Comparison of ENCODE assay signal across 8 cellular contexts in genomic region chr14:22830329-22831010, GRCh38. TPM values are rescaled to one million over a fixed set of nuclear protein-coding genes. Genes with fewer than 3 reads are reported as not detected.
DNase-seq lines count a peak whose midpoint lies in the region; ATAC-seq and TF ChIP-seq lines count a peak whose summit lies in the region.

No MANE protein-coding gene starts in this region.

- H3K27ac ChIP-seq in ACC112 (ENCODE audit: low read depth, low read length) (peak overlapping the region; percentile 9; the same call in 1 of the 2 replicates), HUES6 (ENCODE audit: low read depth, low read length) (peak overlapping the region; percentile 18; the same call in 1 of the 2 replicates), breast epithelium (peak overlapping the region; percentile 82 to 83), mucosa of rectum (ENCODE audit: low read depth in 2 of 2, low read length in 2 of 2) (peak overlapping the region in 1 of 2 donors; percentile 77)

- peaks cover 3% of the 10 kb centered on the region; the same call in 1 of the 2 replicates for H3K36me3 ChIP-seq in ACC112 (ENCODE audit: insufficient read depth, low read length)
- peaks cover 38% of the 10 kb centered on the region for H3K36me3 ChIP-seq in HUES6 (ENCODE audit: control insufficient read depth, insufficient read depth, low read length)
- no peaks in the 10 kb centered on the region for H3K36me3 ChIP-seq in breast epithelium
- H3K36me3 ChIP-seq in mucosa of rectum (ENCODE audit: control insufficient read depth in 2 of 2, insufficient read depth in 2 of 2, low read length in 2 of 2) = peaks cover 10 to 15% of the 10 kb centered on the region in 2 donors

- H2AFZ ChIP-seq in ACC112 (ENCODE audit: low read length, unreplicated experiment) = peak overlapping the region; percentile 71

- intact Hi-C loops in breast epithelium (cut with DNase I; ENCODE audit: low total_unique reads) = no loop called here

- TF ChIP-seq POLR2A in breast epithelium (IDR thresholded peaks at IDR 0.05) = no peak

- peak overlapping the region; percentile 78 for H3K9ac ChIP-seq in HUES6 (ENCODE audit: low read length)
- peak overlapping the region; percentile 84 to 87 for H3K9ac ChIP-seq in mucosa of rectum (ENCODE audit: low read depth in 1 of 2, low read length in 2 of 2)

- H3K4me3 ChIP-seq in ACC112 (ENCODE audit: low read depth, low read length) (peak overlapping the region; percentile 97), HUES6 (ENCODE audit: low read depth, low read length) (peak overlapping the region; percentile 88), breast epithelium (peak overlapping the region; percentile 68 to 89 (median 87)), mucosa of rectum (ENCODE audit: low read length in 2 of 2) (peak overlapping the region; percentile 94 to 95)

- no peak for ATAC-seq in HG02852 (IDR thresholded peaks at IDR 0.05; ENCODE audit: unreplicated experiment)

- DNase-seq in breast epithelium (ENCODE audit: low spot score in 2 of 2) (no peak), OCI-M1 (lab: John Stamatoyannopoulos, UW) (no peak), NCI-H446 treated with DMSO at 0.1 percent for 48 hours (lab: John Stamatoyannopoulos, UW) (no peak)
- DNase-seq in activated CD4-positive, alpha-beta T cell treated with anti-CD3 and anti-CD28 coated beads, Interleukin-2, amount 50 U/mL, for 1 hour = no peak

- TF ChIP-seq CTCF in breast epithelium (IDR thresholded peaks at IDR 0.05) = no peak

- H3K9me3 ChIP-seq in HUES6 (ENCODE audit: control insufficient read depth, insufficient read depth, low read depth, low read length) = no peaks in the 10 kb centered on the region
- no peaks in the 10 kb centered on the region for H3K9me3 ChIP-seq in breast epithelium
- no peaks in the 10 kb centered on the region for H3K9me3 ChIP-seq in mucosa of rectum (ENCODE audit: control insufficient read depth in 2 of 2, low read length in 2 of 2)

- no peaks in the 10 kb centered on the region for H3K27me3 ChIP-seq in ACC112 (ENCODE audit: insufficient read depth, low read length)
- H3K27me3 ChIP-seq in HUES6 (ENCODE audit: control insufficient read depth, insufficient read depth, low read length) = no peaks in the 10 kb centered on the region
- H3K27me3 ChIP-seq in breast epithelium = no peaks in the 10 kb centered on the region
- H3K27me3 ChIP-seq in mucosa of rectum (ENCODE audit: control insufficient read depth in 2 of 2, insufficient read depth in 2 of 2, low read length in 2 of 2) = no peaks in the 10 kb centered on the region

- peaks cover 12% of the 10 kb centered on the region for H3K4me1 ChIP-seq in ACC112 (ENCODE audit: control insufficient read depth, insufficient read depth, low read length, unreplicated experiment)
- peaks cover 13% of the 10 kb centered on the region for H3K4me1 ChIP-seq in HUES6 (ENCODE audit: control insufficient read depth, insufficient read depth, low read length)
- peaks cover 0 to 6% of the 10 kb centered on the region in 2 donors for H3K4me1 ChIP-seq in breast epithelium
- peaks cover 6 to 12% of the 10 kb centered on the region in 2 donors for H3K4me1 ChIP-seq in mucosa of rectum (ENCODE audit: control insufficient read depth in 2 of 2, insufficient read depth in 2 of 2, low read length in 2 of 2)

- peaks cover 20% of the 10 kb centered on the region for H3K79me2 ChIP-seq in ACC112 (ENCODE audit: control insufficient read depth, insufficient read depth, low read length, unreplicated experiment)

RNA-seq across cellular contexts. Expression of gene MRPL52, which starts 0.8 kb away (rescaled TPM):
- total RNA-seq in breast epithelium = 10 to 100 TPM; 22.7 to 39.4 (median 34.7) TPM

RNA-seq across cellular contexts. Expression of gene MMP14, which starts 5.9 kb away (rescaled TPM):
- total RNA-seq in breast epithelium = 100 to 1,000 TPM in 2 of 3 donors, 10 to 100 TPM in 1; 84.4 to 361 (median 136) TPM

RNA-seq across cellular contexts. Expression of gene SLC7A7, which starts 15.2 kb away (rescaled TPM):
- total RNA-seq in breast epithelium = 10 to 100 TPM; 17.4 to 46.4 (median 27.2) TPM

RNA-seq across cellular contexts. Expression of gene LRP10, which starts 41.1 kb away (rescaled TPM):
- 10 to 100 TPM; 70.1 to 97.5 (median 82.3) TPM for total RNA-seq in breast epithelium

RNA-seq across cellular contexts. Expression of gene REM2, which starts 52.6 kb away (rescaled TPM):
- 1 to 10 TPM in 2 of 3 donors, under 1 TPM in 1; 0.96 to 1.3 (median 1.2) TPM for total RNA-seq in breast epithelium
